8 cellular contexts compared by ENCODE assay signal in genomic region chr1:235866913-235867850, GRCh38.
DNase-seq lines count a peak whose midpoint lies in the region; ATAC-seq and TF ChIP-seq lines count a peak whose summit lies in the region.

No MANE protein-coding gene starts in this region.

- no peaks in the 10 kb centered on the region for H3K36me3 ChIP-seq in mucosa of stomach (ENCODE audit: control insufficient read depth, insufficient read depth, low read length)

- no peak for TF ChIP-seq RAD21 in Ishikawa (IDR thresholded peaks at IDR 0.05; ENCODE audit: low read depth)

- H3K27me3 ChIP-seq in mucosa of stomach (ENCODE audit: control insufficient read depth, insufficient read depth, low read length) = no peaks in the 10 kb centered on the region

- TF ChIP-seq POLR2A in erythroblast (IDR thresholded peaks at IDR 0.05; ENCODE audit: low read length) = peak; percentile 91

- peaks cover 20% of the 10 kb centered on the region for H3K4me1 ChIP-seq in mucosa of stomach (ENCODE audit: control insufficient read depth, insufficient read depth, low read length)

- DNase-seq in DMS153 (lab: John Stamatoyannopoulos, UW) (peak; percentile 84), OCI-M2 (lab: John Stamatoyannopoulos, UW; ENCODE audit: unreplicated experiment) (peak; percentile 49), erythroblast (lab: John Stamatoyannopoulos, UW) (peak; percentile 96 to 98)
- DNase-seq in activated T-cell treated with anti-CD3 and anti-CD28 coated beads, Interleukin-2, amount 50 U/mL, for 1 hour = peak; percentile 100
- DNase-seq in stimulated activated CD8-positive, alpha-beta memory T cell treated with anti-CD3 and anti-CD28 coated beads, Interleukin-4, amount 100 ng/mL, for 48 hours = peak; percentile 99

- H3K9me3 ChIP-seq in mucosa of stomach (ENCODE audit: control insufficient read depth, low read length) = no peaks in the 10 kb centered on the region

- peak overlapping the region; percentile 89 for H3K4me3 ChIP-seq in mucosa of stomach (ENCODE audit: low read length)

- H3K9ac ChIP-seq in mucosa of stomach (ENCODE audit: low read length) = peak overlapping the region; percentile 96

- TF ChIP-seq EP300 in Ishikawa (IDR thresholded peaks at IDR 0.05; ENCODE audit: borderline replicate concordance) = no peak

- peak; percentile 69 for ATAC-seq in GM21576 (IDR thresholded peaks at IDR 0.05; ENCODE audit: unreplicated experiment)

TF ChIP-seq in Ishikawa, 13 proteins besides CTCF, POLR2A, EP300 and RAD21:
- TF ChIP-seq MAX (IDR thresholded peaks at IDR 0.05) = no peak; the same call in 1 of the 2 replicates
- peak; percentile 50; the same call in 1 of the 2 replicates for TF ChIP-seq TAF1 (IDR thresholded peaks at IDR 0.05; ENCODE audit: low read depth)
- TF ChIP-seq CREB1 (IDR thresholded peaks at IDR 0.05; ENCODE audit: low read depth) = peak; percentile 88
- no peak for TF ChIP-seq FOXM1 (IDR thresholded peaks at IDR 0.05; ENCODE audit: borderline replicate concordance, low read depth)
- TF ChIP-seq YY1 (IDR thresholded peaks at IDR 0.05; ENCODE audit: low read depth) = no peak
- no peak for TF ChIP-seq EGR1 (IDR thresholded peaks at IDR 0.05)
- no peak for TF ChIP-seq REST (IDR thresholded peaks at IDR 0.05; ENCODE audit: low read depth)
- peak; percentile 91 for TF ChIP-seq ZBTB7A (IDR thresholded peaks at IDR 0.05; ENCODE audit: low read depth)

Comparison
In these comparisons a context has a peak if more than half of its experiments do, and no peak if none do; other contexts are left out.
1. Peak in every context shown above with its lines: DNase-seq, ATAC-seq and H3K4me3 ChIP-seq.
2. DNase-seq: peak in every context shown above with its lines; median percentile 100 in activated T-cell treated with anti-CD3 and anti-CD28 coated beads, Interleukin-2, amount 50 U/mL, for 1 hour; 99 in stimulated activated CD8-positive, alpha-beta memory T cell treated with anti-CD3 and anti-CD28 coated beads, Interleukin-4, amount 100 ng/mL, for 48 hours; 97 in erythroblast; 84 in DMS153; 49 in OCI-M2.